23 cellular contexts compared by ENCODE assay signal in genomic region chr19:18881491-18881890, GRCh38. TPM values are rescaled to one million over a fixed set of nuclear protein-coding genes. Genes with fewer than 3 reads are reported as not detected.
"Had no signal": no experiment of that assay in that cellular context is flagged by ENCODE, and none has a peak within 500 bp of the region (broad histone marks: within the 10 kb centered on the region; RNA-seq: fewer than 3 reads in every experiment).

No MANE protein-coding gene starts in this region.

- H3K27ac Mint-ChIP-seq: IgD-negative memory B cell had no signal

- H3K27me3 Mint-ChIP-seq: IgD-negative memory B cell had no signal

- H3K4me2 ChIP-seq: SK-N-SH had no signal

- H3K9ac ChIP-seq: SK-N-SH had no signal

- DNase-seq: KBM-7, NCI-H1092, NCI-H1105 treated with DMSO at 0.1 percent for 48 hours, NCI-H1417 treated with DMSO at 0.1 percent for 48 hours, NCI-H146, NCI-H1694 treated with DMSO at 0.1 percent for 48 hours, NCI-H1930, NCI-H2081, NCI-H2107, NCI-H226, NCI-H446, NCI-H510A, NCI-H524 treated with DMSO at 0.1 percent for 48 hours, NCI-H69, NCI-H774, RPMI8226, SHP77, SK-N-SH had no signal

- H3K27ac ChIP-seq: HL-60 had no signal

- H3K9me3 ChIP-seq: SK-N-SH had no signal

- FAIRE-seq: HTR-8/SVneo, RCC 7860 had no signal

- H3K36me3 Mint-ChIP-seq: IgD-negative memory B cell had no signal

RNA-seq across cellular contexts. Expression of gene CERS1, which starts 14.5 kb away (rescaled TPM):
- total RNA-seq: MCF 10A had no signal
- polyA plus RNA-seq: IgD-negative memory B cell had no signal
